ENCODE assay signal across 1 cellular context in the genomic region with DNA sequence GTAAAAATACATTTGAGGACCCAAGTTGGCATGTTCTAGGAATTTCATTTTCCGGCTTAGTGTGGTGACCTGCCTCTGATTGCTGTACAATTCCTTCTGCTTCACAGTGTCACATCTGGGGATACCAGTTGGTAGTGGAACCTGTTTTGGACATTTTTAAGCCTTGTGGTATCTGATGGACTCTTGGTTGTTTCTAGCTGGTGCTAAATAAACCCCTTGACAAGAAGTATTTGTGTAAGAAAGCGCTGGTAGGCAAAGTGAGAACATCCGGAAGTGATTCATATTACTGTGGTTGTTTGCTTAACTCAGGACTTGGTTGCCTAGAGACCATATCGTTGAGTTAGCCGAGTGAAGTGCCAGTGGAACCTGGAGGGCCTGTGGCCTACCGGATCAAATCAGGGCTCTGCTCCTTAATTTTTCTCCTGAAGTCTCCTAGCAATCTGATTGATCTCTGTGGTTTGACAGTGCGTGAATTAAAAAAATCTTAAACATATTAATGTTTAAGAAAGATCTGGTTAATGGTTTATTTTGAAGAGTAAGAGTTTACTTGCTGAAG.
TF ChIP-seq lines count a peak whose summit lies in the region.

No MANE protein-coding gene starts in this region.

TF ChIP-seq in K562, 482 proteins besides CTCF, POLR2A, EP300 and RAD21 (continued from another document and continues in another):
- TF ChIP-seq, protein P1, sequence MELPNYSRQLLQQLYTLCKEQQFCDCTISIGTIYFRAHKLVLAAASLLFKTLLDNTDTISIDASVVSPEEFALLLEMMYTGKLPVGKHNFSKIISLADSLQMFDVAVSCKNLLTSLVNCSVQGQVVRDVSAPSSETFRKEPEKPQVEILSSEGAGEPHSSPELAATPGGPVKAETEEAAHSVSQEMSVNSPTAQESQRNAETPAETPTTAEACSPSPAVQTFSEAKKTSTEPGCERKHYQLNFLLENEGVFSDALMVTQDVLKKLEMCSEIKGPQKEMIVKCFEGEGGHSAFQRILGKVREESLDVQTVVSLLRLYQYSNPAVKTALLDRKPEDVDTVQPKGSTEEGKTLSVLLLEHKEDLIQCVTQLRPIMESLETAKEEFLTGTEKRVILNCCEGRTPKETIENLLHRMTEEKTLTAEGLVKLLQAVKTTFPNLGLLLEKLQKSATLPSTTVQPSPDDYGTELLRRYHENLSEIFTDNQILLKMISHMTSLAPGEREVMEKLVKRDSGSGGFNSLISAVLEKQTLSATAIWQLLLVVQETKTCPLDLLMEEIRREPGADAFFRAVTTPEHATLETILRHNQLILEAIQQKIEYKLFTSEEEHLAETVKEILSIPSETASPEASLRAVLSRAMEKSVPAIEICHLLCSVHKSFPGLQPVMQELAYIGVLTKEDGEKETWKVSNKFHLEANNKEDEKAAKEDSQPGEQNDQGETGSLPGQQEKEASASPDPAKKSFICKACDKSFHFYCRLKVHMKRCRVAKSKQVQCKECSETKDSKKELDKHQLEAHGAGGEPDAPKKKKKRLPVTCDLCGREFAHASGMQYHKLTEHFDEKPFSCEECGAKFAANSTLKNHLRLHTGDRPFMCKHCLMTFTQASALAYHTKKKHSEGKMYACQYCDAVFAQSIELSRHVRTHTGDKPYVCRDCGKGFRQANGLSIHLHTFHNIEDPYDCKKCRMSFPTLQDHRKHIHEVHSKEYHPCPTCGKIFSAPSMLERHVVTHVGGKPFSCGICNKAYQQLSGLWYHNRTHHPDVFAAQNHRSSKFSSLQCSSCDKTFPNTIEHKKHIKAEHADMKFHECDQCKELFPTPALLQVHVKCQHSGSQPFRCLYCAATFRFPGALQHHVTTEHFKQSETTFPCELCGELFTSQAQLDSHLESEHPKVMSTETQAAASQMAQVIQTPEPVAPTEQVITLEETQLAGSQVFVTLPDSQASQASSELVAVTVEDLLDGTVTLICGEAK (IDR thresholded peaks at IDR 0.05): 0 out of 2 replicates have a peak, but pooled peaks have one; percentile 43
- TF ChIP-seq, protein P1 (CRISPR knock-in tag; IDR thresholded peaks at IDR 0.05): no peak
- TF ChIP-seq RBM25 (IDR thresholded peaks at IDR 0.05; ENCODE audit: low read depth, low read length, severe bottlenecking) (no peak), TEAD4 (IDR thresholded peaks at IDR 0.05; ENCODE audit: low read length) (peak; percentile 18; the same call in 1 of the 2 replicates), TEAD4 (CRISPR knock-in tag; IDR thresholded peaks at IDR 0.05; ENCODE audit: borderline replicate concordance) (no peak), PTBP1 (IDR thresholded peaks at IDR 0.05; ENCODE audit: low read depth, low read length) (no peak), ELF1 (tag; IDR thresholded peaks at IDR 0.05) (peak; percentile 84), SMAD1 (IDR thresholded peaks at IDR 0.05; ENCODE audit: low read depth, low read length, partially characterized antibody) (no peak), FOSL1 (tag; conservative IDR thresholded peaks at IDR 0.05) (peak; percentile 95), NFIX (CRISPR knock-in tag; IDR thresholded peaks at IDR 0.05; ENCODE audit: low read depth) (no peak), ZNF41 (CRISPR knock-in tag; conservative IDR thresholded peaks at IDR 0.05) (no peak), ZEB2 (IDR thresholded peaks at IDR 0.05) (no peak), MEIS2 (IDR thresholded peaks at IDR 0.05; ENCODE audit: partially characterized antibody) (peak; percentile 61), NR3C1 (CRISPR knock-in tag; IDR thresholded peaks at IDR 0.05) (no peak), ZNF316 (IDR thresholded peaks at IDR 0.05) (no peak), KAT8 (IDR thresholded peaks at IDR 0.05; ENCODE audit: low read depth) (no peak), U2AF1 (optimal IDR thresholded peaks at IDR 0.05; ENCODE audit: low read depth, low read length) (no peak), NRF1 (conservative IDR thresholded peaks at IDR 0.05 in 1 of 2, IDR thresholded peaks at IDR 0.05 in 1 of 2) (no peak), PTTG1 (tag; IDR thresholded peaks at IDR 0.05; ENCODE audit: low read depth) (no peak), NFYB (IDR thresholded peaks at IDR 0.05; ENCODE audit: extremely low read depth, insufficient read length) (no peak), TRIM28 (IDR thresholded peaks at IDR 0.05) (no peak; the same call in 1 of the 2 replicates), PHF20 (IDR thresholded peaks at IDR 0.05; ENCODE audit: partially characterized antibody) (no peak), SRSF1 (IDR thresholded peaks at IDR 0.05; ENCODE audit: low read depth, low read length) (no peak), BRD4 (IDR thresholded peaks at IDR 0.05) (peak; percentile 55; the same call in 1 of the 2 replicates), KDM4B (IDR thresholded peaks at IDR 0.05; ENCODE audit: borderline replicate concordance in 2 of 2, low read depth in 1 of 2) (no peak)
- TF ChIP-seq, protein P2, sequence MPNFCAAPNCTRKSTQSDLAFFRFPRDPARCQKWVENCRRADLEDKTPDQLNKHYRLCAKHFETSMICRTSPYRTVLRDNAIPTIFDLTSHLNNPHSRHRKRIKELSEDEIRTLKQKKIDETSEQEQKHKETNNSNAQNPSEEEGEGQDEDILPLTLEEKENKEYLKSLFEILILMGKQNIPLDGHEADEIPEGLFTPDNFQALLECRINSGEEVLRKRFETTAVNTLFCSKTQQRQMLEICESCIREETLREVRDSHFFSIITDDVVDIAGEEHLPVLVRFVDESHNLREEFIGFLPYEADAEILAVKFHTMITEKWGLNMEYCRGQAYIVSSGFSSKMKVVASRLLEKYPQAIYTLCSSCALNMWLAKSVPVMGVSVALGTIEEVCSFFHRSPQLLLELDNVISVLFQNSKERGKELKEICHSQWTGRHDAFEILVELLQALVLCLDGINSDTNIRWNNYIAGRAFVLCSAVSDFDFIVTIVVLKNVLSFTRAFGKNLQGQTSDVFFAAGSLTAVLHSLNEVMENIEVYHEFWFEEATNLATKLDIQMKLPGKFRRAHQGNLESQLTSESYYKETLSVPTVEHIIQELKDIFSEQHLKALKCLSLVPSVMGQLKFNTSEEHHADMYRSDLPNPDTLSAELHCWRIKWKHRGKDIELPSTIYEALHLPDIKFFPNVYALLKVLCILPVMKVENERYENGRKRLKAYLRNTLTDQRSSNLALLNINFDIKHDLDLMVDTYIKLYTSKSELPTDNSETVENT (CRISPR knock-in tag; IDR thresholded peaks at IDR 0.05): no peak
- TF ChIP-seq, protein P3, sequence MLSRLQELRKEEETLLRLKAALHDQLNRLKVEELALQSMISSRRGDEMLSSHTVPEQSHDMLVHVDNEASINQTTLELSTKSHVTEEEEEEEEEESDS (CRISPR knock-in tag; IDR thresholded peaks at IDR 0.05): no peak
- TF ChIP-seq, protein P4, sequence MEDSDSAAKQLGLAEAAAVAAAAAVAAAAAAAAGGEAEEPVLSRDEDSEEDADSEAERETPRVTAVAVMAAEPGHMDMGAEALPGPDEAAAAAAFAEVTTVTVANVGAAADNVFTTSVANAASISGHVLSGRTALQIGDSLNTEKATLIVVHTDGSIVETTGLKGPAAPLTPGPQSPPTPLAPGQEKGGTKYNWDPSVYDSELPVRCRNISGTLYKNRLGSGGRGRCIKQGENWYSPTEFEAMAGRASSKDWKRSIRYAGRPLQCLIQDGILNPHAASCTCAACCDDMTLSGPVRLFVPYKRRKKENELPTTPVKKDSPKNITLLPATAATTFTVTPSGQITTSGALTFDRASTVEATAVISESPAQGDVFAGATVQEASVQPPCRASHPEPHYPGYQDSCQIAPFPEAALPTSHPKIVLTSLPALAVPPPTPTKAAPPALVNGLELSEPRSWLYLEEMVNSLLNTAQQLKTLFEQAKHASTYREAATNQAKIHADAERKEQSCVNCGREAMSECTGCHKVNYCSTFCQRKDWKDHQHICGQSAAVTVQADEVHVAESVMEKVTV (CRISPR knock-in tag; IDR thresholded peaks at IDR 0.05): no peak
- TF ChIP-seq, protein P5, sequence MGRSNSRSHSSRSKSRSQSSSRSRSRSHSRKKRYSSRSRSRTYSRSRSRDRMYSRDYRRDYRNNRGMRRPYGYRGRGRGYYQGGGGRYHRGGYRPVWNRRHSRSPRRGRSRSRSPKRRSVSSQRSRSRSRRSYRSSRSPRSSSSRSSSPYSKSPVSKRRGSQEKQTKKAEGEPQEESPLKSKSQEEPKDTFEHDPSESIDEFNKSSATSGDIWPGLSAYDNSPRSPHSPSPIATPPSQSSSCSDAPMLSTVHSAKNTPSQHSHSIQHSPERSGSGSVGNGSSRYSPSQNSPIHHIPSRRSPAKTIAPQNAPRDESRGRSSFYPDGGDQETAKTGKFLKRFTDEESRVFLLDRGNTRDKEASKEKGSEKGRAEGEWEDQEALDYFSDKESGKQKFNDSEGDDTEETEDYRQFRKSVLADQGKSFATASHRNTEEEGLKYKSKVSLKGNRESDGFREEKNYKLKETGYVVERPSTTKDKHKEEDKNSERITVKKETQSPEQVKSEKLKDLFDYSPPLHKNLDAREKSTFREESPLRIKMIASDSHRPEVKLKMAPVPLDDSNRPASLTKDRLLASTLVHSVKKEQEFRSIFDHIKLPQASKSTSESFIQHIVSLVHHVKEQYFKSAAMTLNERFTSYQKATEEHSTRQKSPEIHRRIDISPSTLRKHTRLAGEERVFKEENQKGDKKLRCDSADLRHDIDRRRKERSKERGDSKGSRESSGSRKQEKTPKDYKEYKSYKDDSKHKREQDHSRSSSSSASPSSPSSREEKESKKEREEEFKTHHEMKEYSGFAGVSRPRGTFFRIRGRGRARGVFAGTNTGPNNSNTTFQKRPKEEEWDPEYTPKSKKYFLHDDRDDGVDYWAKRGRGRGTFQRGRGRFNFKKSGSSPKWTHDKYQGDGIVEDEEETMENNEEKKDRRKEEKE (IDR thresholded peaks at IDR 0.05; ENCODE audit: borderline replicate concordance in 1 of 2, control insufficient read depth in 1 of 2, low read depth in 2 of 2, low read length in 1 of 2): no peak
- TF ChIP-seq, protein P6, sequence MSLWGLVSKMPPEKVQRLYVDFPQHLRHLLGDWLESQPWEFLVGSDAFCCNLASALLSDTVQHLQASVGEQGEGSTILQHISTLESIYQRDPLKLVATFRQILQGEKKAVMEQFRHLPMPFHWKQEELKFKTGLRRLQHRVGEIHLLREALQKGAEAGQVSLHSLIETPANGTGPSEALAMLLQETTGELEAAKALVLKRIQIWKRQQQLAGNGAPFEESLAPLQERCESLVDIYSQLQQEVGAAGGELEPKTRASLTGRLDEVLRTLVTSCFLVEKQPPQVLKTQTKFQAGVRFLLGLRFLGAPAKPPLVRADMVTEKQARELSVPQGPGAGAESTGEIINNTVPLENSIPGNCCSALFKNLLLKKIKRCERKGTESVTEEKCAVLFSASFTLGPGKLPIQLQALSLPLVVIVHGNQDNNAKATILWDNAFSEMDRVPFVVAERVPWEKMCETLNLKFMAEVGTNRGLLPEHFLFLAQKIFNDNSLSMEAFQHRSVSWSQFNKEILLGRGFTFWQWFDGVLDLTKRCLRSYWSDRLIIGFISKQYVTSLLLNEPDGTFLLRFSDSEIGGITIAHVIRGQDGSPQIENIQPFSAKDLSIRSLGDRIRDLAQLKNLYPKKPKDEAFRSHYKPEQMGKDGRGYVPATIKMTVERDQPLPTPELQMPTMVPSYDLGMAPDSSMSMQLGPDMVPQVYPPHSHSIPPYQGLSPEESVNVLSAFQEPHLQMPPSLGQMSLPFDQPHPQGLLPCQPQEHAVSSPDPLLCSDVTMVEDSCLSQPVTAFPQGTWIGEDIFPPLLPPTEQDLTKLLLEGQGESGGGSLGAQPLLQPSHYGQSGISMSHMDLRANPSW (CRISPR knock-in tag; IDR thresholded peaks at IDR 0.05): peak; percentile 77; the same call in 1 of the 2 replicates
- TF ChIP-seq, protein P7, sequence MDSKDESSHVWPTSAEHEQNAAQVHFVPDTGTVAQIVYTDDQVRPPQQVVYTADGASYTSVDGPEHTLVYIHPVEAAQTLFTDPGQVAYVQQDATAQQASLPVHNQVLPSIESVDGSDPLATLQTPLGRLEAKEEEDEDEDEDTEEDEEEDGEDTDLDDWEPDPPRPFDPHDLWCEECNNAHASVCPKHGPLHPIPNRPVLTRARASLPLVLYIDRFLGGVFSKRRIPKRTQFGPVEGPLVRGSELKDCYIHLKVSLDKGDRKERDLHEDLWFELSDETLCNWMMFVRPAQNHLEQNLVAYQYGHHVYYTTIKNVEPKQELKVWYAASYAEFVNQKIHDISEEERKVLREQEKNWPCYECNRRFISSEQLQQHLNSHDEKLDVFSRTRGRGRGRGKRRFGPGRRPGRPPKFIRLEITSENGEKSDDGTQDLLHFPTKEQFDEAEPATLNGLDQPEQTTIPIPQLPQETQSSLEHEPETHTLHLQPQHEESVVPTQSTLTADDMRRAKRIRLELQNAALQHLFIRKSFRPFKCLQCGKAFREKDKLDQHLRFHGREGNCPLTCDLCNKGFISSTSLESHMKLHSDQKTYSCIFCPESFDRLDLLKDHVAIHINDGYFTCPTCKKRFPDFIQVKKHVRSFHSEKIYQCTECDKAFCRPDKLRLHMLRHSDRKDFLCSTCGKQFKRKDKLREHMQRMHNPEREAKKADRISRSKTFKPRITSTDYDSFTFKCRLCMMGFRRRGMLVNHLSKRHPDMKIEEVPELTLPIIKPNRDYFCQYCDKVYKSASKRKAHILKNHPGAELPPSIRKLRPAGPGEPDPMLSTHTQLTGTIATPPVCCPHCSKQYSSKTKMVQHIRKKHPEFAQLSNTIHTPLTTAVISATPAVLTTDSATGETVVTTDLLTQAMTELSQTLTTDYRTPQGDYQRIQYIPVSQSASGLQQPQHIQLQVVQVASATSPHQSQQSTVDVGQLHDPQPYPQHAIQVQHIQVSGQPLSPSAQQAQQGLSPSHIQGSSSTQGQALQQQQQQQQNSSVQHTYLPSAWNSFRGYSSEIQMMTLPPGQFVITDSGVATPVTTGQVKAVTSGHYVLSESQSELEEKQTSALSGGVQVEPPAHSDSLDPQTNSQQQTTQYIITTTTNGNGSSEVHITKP (IDR thresholded peaks at IDR 0.05; ENCODE audit: partially characterized antibody): no peak
